In the genomic region with DNA sequence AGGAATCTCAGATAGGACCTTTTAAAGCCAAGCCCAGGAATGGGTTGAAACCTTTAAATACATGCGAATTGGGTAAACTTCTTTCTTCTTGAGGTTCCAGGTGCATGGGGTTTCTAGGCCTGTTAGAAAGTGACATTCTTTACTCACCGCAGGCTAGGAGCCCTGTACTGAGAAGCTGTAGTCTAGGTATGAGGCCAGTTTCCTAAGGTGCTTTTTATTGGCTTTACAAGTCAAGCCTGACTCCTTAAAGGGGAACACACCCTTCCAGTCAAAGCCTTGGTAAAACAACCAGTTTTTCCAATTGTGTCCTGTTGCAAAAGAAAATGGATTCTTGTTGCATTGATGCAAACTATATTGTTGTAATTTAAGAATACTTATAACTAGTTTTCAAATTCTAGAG, we compare ENCODE assay signal across 11 cellular contexts.
A peak's percentile ranks its signal among the peaks of the same experiment; 100 is the strongest.
DNase-seq lines count a peak whose midpoint lies in the region; ATAC-seq, FAIRE-seq and TF ChIP-seq lines count a peak whose summit lies in the region.
"Had no signal": no experiment of that assay in that cellular context is flagged by ENCODE, and none has a peak within 500 bp of the region (broad histone marks: within the 10 kb centered on the region; RNA-seq: fewer than 3 reads in every experiment).

No MANE protein-coding gene starts in this region.

- DNase-seq in H1 (ENCODE audit: low read depth in 1 of 2, low spot score in 2 of 2) (no peak), DMS 273 (lab: John Stamatoyannopoulos, UW; ENCODE audit: unreplicated experiment) (no peak), CD14-positive monocyte (ENCODE audit: low spot score) (no peak), hepatic stellate cell (ENCODE audit: low spot score) (no peak), NCI-H1048 (lab: John Stamatoyannopoulos, UW) (no peak)
- DNase-seq: activated naive CD4-positive, alpha-beta T cell treated with anti-CD3 and anti-CD28 coated beads, Interleukin-2, amount 50 U/mL, for 16 hours; T1000 had no signal

- POLR2A ChIA-PET in H1 (lab: Charles Lee; ENCODE audit: partially characterized antibody), result interaction anchor here (1.6 kb wide), 1 partner anchor 9 kb away, joined by 6 read pairs; no protein-coding TSS in a partner anchor

- no peak for TF ChIP-seq EP300 in H1 (IDR thresholded peaks at IDR 0.05; ENCODE audit: borderline replicate concordance in 1 of 2, low read depth in 2 of 2, low read length in 2 of 2)

- H3K18ac ChIP-seq in H1 (ENCODE audit: extremely low read depth, low read length), result no peak overlapping the region

- no peak overlapping the region for H2AFZ ChIP-seq in H1 (ENCODE audit: low read length)

- no peaks in the 10 kb centered on the region for H3K36me3 Mint-ChIP-seq in CD14-positive monocyte

- peaks cover 0 to 2% (median 0%) of the 10 kb centered on the region in 3 donors for H3K27me3 Mint-ChIP-seq in CD14-positive monocyte (ENCODE audit: low read depth in 3 of 3)

- no peaks in the 10 kb centered on the region for H3K79me2 ChIP-seq in H1 (ENCODE audit: control insufficient read depth in 1 of 2, insufficient read depth in 2 of 2, low read length in 2 of 2)

- ATAC-seq in GM18499 (IDR thresholded peaks at IDR 0.05; ENCODE audit: insufficient read depth, unreplicated experiment), result peak; percentile 71
- peak; percentile 88 for ATAC-seq in GM21381 (IDR thresholded peaks at IDR 0.05; ENCODE audit: unreplicated experiment)
- peak; percentile 84 for ATAC-seq in HG03066 (IDR thresholded peaks at IDR 0.05; ENCODE audit: low read depth, unreplicated experiment)

- no peak overlapping the region for H3K9ac ChIP-seq in H1 (replicated peaks in 1 of 4; ENCODE audit: extremely low read depth in 1 of 4, low read depth in 3 of 4, low read length in 3 of 4)

- no peak overlapping the region for H2BK15ac ChIP-seq in H1 (ENCODE audit: low read length)

- intact Hi-C loops in CD14-positive monocyte (cut with micrococcal nuclease), result loop anchor here in 1 of 2 donors (10.0 kb wide), 1 partner anchor 118 kb away; no protein-coding TSS in a partner anchor

- no peaks in the 10 kb centered on the region for H3K79me1 ChIP-seq in H1 (ENCODE audit: low read depth, low read length)

- TF ChIP-seq RAD21 in H1 (IDR thresholded peaks at IDR 0.05 in 1 of 2, conservative IDR thresholded peaks at IDR 0.05 in 1 of 2; ENCODE audit: low read depth in 2 of 2, low read length in 2 of 2), result no peak

- no peak for TF ChIP-seq CTCF in H1 (IDR thresholded peaks at IDR 0.05; ENCODE audit: control extremely low read depth in 1 of 3, insufficient read depth in 1 of 3, low read depth in 1 of 3, low read length in 3 of 3)
- no peak for TF ChIP-seq CTCF in CD14-positive monocyte (IDR thresholded peaks at IDR 0.05)

- H2BK12ac ChIP-seq in H1 (ENCODE audit: low read depth, low read length), result no peak overlapping the region

- no peaks in the 10 kb centered on the region for H3K27me3 ChIP-seq in H1 (replicated peaks in 1 of 4; ENCODE audit: control insufficient read depth in 3 of 4, extremely low read depth in 1 of 4, insufficient read depth in 3 of 4, low read length in 3 of 4)
- H3K27me3 ChIP-seq: thyroid gland had no signal

- no peak overlapping the region for H3K4me3 Mint-ChIP-seq in CD14-positive monocyte

- H2BK20ac ChIP-seq in H1 (ENCODE audit: low read length), result no peak overlapping the region

- no peak overlapping the region for H3K27ac Mint-ChIP-seq in CD14-positive monocyte

- peak; percentile 45 for FAIRE-seq in H1 (lab: Jason Lieb, UNC)

- H3K9me3 ChIP-seq in H1 (ENCODE audit: insufficient read depth in 2 of 2, low read depth in 1 of 2, low read length in 1 of 2), result no peaks in the 10 kb centered on the region
- H3K9me3 ChIP-seq: thyroid gland had no signal

- H3K4me3 ChIP-seq in H1 (ENCODE audit: extremely low read depth in 1 of 4, insufficient read depth in 2 of 4, low read depth in 3 of 4, low read length in 4 of 4), result no peak overlapping the region
- H3K4me3 ChIP-seq: thyroid gland had no signal

- no peak overlapping the region for H3K56ac ChIP-seq in H1 (replicated peaks; ENCODE audit: insufficient read length, low read depth, low read length)

- no peaks in the 10 kb centered on the region for H3K23me2 ChIP-seq in H1 (ENCODE audit: low read depth, low read length)

- H2BK120ac ChIP-seq in H1 (replicated peaks; ENCODE audit: low read depth, low read length), result no peak overlapping the region

- CTCF ChIA-PET in H1 (lab: Charles Lee; ENCODE audit: partially characterized antibody), result interaction anchor here (0.6 to 5.2 kb wide), 8 partner anchors 14 to 769 kb away, joined by 3 to 37 read pairs (median 3); no protein-coding TSS in a partner anchor

- no peak overlapping the region for H4K5ac ChIP-seq in H1 (ENCODE audit: insufficient read length, low read depth, low read length)

- no peak overlapping the region for H4K8ac ChIP-seq in H1 (ENCODE audit: extremely low read depth, insufficient read depth, low read length)

- peaks cover 0 to 6% (median 1%) of the 10 kb centered on the region in 4 experiments; a peak in 1 of 7 replicates for H3K4me1 ChIP-seq in H1 (replicated peaks in 1 of 4; ENCODE audit: control insufficient read depth in 3 of 4, insufficient read depth in 4 of 4, low read length in 3 of 4)

- no peak overlapping the region for H3K23ac ChIP-seq in H1 (ENCODE audit: insufficient read length)

- H3K4ac ChIP-seq in H1 (replicated peaks; ENCODE audit: insufficient read length, low read depth, low read length), result no peak overlapping the region

- no peak overlapping the region for H4K91ac ChIP-seq in H1 (replicated peaks; ENCODE audit: insufficient read length, low read length)

- peaks cover 3% of the 10 kb centered on the region for H3K4me1 Mint-ChIP-seq in CD14-positive monocyte

- no peak for TF ChIP-seq POLR2A in H1 (IDR thresholded peaks at IDR 0.05; ENCODE audit: control extremely low read depth in 1 of 2, low read depth in 2 of 2, low read length in 2 of 2)

- H3K27ac ChIP-seq in H1 (ENCODE audit: low read depth, low read length), result no peak overlapping the region
- H3K27ac ChIP-seq: thyroid gland had no signal

- no peak overlapping the region for H2BK5ac ChIP-seq in H1 (ENCODE audit: low read depth, low read length)

- H3K36me3 ChIP-seq in H1 (ENCODE audit: control insufficient read depth in 2 of 4, insufficient read depth in 4 of 4, low read length in 3 of 4), result no peaks in the 10 kb centered on the region
- H3K36me3 ChIP-seq: thyroid gland had no signal

- H4K20me1 ChIP-seq in H1 (replicated peaks in 1 of 2; ENCODE audit: control insufficient read depth in 1 of 2, insufficient read depth in 2 of 2, low read length in 2 of 2), result no peaks in the 10 kb centered on the region

- H3K4me2 ChIP-seq in H1 (ENCODE audit: insufficient read depth in 1 of 2, low read depth in 2 of 2, low read length in 2 of 2), result no peak overlapping the region

- no peak overlapping the region for H2AK5ac ChIP-seq in H1 (ENCODE audit: low read depth, low read length)

- no peak overlapping the region for H3K14ac ChIP-seq in H1 (ENCODE audit: insufficient read length)

- 77% methylated on average over 2 of the region's 2 CpGs; no CpG with 5 or more reads in 1 of the 2 experiments for WGBS in H1 (ENCODE audit: extremely low coverage in 1 of 2, insufficient coverage in 1 of 2, insufficient read length in 1 of 2, insufficient replicate concordance in 2 of 2, low coverage in 1 of 2, low lambda C conversion rate in 2 of 2, missing lambda C conversion rate in 1 of 2), 2 experiments

- H3K9me3 Mint-ChIP-seq in CD14-positive monocyte, result no peaks in the 10 kb centered on the region

TF ChIP-seq in H1, 55 proteins besides CTCF, POLR2A, EP300 and RAD21:
- no peak for TF ChIP-seq CBX5 (IDR thresholded peaks at IDR 0.05; ENCODE audit: low read depth, low read length)
- TF ChIP-seq RBBP5 (IDR thresholded peaks at IDR 0.05; ENCODE audit: borderline replicate concordance, low read depth, low read length), result no peak
- TF ChIP-seq NANOG (IDR thresholded peaks at IDR 0.05; ENCODE audit: insufficient read depth, low read depth, low read length, poor library complexity, severe bottlenecking), result no peak
- TF ChIP-seq BCL11A (IDR thresholded peaks at IDR 0.05; ENCODE audit: low read depth in 2 of 2, low read length in 2 of 2), result no peak
- TF ChIP-seq TEAD4 (IDR thresholded peaks at IDR 0.05; ENCODE audit: low read depth, low read length), result no peak
- TF ChIP-seq TCF12 (IDR thresholded peaks at IDR 0.05; ENCODE audit: low read depth, low read length), result no peak
- no peak for TF ChIP-seq KDM4A (IDR thresholded peaks at IDR 0.05; ENCODE audit: low read depth, low read length, severe bottlenecking)
- no peak for TF ChIP-seq CBX8 (IDR thresholded peaks at IDR 0.05; ENCODE audit: borderline replicate concordance, low read depth, low read length)
- no peak for TF ChIP-seq SP2 (IDR thresholded peaks at IDR 0.05; ENCODE audit: low read length)
